16 cellular contexts compared by ENCODE assay signal in the genomic region with DNA sequence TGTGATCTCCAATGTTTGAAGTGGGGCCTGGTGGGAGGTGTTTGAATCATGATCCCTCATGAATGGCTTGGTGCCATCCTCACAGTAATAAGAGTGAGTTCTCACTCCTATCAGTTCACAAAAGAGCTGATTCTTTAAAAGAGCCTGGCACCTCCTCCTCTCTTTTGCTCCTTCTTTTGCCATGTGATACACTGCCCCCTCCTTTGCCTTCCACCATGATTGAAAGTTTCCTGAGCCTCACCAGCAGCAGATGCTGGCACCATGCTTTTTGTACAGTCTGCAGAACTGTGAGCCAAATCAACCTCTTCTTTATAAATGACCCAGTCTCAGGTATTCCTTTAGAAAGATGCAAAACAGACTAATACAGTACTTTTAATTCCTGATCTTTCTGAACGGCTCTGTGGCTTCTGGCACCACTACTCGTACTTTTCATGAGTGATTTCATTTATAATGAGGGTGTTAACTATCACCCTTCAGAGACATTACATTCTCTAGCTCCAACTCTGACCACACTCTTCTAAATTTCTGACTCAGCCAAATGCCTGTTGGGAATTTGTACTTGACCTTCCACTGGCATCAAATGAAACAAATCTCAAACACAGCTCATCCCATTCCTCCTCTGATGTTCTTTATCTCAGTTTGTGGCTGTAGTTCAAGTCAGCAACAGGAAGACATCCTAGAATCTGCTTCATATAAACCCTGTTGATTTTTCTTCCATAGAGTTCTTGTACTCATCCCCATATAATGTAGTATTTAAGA. TPM values are rescaled to one million over a fixed set of nuclear protein-coding genes. Genes with fewer than 3 reads are reported as not detected.
A peak's percentile ranks its signal among the peaks of the same experiment; 100 is the strongest.
DNase-seq lines count a peak whose midpoint lies in the region; ATAC-seq and TF ChIP-seq lines count a peak whose summit lies in the region.
"Had no signal": no experiment of that assay in that cellular context is flagged by ENCODE, and none has a peak within 500 bp of the region (broad histone marks: within the 10 kb centered on the region; RNA-seq: fewer than 3 reads in every experiment).

No MANE protein-coding gene starts in this region.

- H3K4me1 ChIP-seq in upper lobe of right lung, result peaks cover 22% of the 10 kb centered on the region

- H3K27ac Mint-ChIP-seq in activated CD4-positive, alpha-beta T cell treated with anti-CD3 and anti-CD28 coated beads for 36 hours, result peak overlapping the region; percentile 21

- no peaks in the 10 kb centered on the region for H3K9me3 Mint-ChIP-seq in activated CD4-positive, alpha-beta T cell treated with anti-CD3 and anti-CD28 coated beads for 36 hours (ENCODE audit: low read depth)

- CTCF ChIA-PET in activated CD4-positive, alpha-beta T cell treated with anti-CD3 and anti-CD28 coated beads for 36 hours (lab: Charles Lee), result interaction anchor here (1.6 kb wide), 1 partner anchor 23 kb away, joined by 3 read pairs; no protein-coding TSS in a partner anchor

- H3K27ac ChIP-seq in upper lobe of right lung, result no peak overlapping the region
- H3K27ac ChIP-seq: A549, ovary, RWPE1 had no signal

- peaks cover 30% of the 10 kb centered on the region for H3K4me1 Mint-ChIP-seq in activated CD4-positive, alpha-beta T cell treated with anti-CD3 and anti-CD28 coated beads for 36 hours

- peaks cover 37% of the 10 kb centered on the region for H3K36me3 ChIP-seq in upper lobe of right lung
- H3K36me3 ChIP-seq: ovary had no signal

- no peak overlapping the region for H3K4me3 Mint-ChIP-seq in activated CD4-positive, alpha-beta T cell treated with anti-CD3 and anti-CD28 coated beads for 36 hours

- no peaks in the 10 kb centered on the region for H3K27me3 ChIP-seq in upper lobe of right lung
- H3K27me3 ChIP-seq: ovary had no signal

- POLR2A ChIA-PET in activated CD4-positive, alpha-beta T cell treated with anti-CD3 and anti-CD28 coated beads for 36 hours (lab: Charles Lee), result no interaction called here

- intact Hi-C loops in activated CD4-positive, alpha-beta T cell treated with anti-CD3 and anti-CD28 coated beads for 36 hours (cut with DNase I, micrococcal nuclease), result no loop called here
- intact Hi-C loops in upper lobe of right lung (cut with DNase I), result no loop called here

- no peaks in the 10 kb centered on the region for H3K27me3 Mint-ChIP-seq in activated CD4-positive, alpha-beta T cell treated with anti-CD3 and anti-CD28 coated beads for 36 hours

- ATAC-seq in activated CD4-positive, alpha-beta T cell treated with anti-CD3 and anti-CD28 coated beads for 36 hours, result no peak
- ATAC-seq in upper lobe of right lung, result no peak
- no peak for ATAC-seq in HG03520 (IDR thresholded peaks at IDR 0.05; ENCODE audit: unreplicated experiment)
- ATAC-seq: A549 had no signal

- H3K4me3 ChIP-seq in foreskin fibroblast (ENCODE audit: low read depth in 1 of 2, low read length in 2 of 2), result no peak overlapping the region
- H3K4me3 ChIP-seq in upper lobe of right lung, result no peak overlapping the region
- H3K4me3 ChIP-seq: A549, ovary had no signal

- no peak for DNase-seq in activated CD4-positive, alpha-beta T cell treated with anti-CD3 and anti-CD28 coated beads for 36 hours
- no peak for DNase-seq in activated CD4-positive, alpha-beta T cell treated with anti-CD3 and anti-CD28 coated beads, Interleukin-2, amount 50 U/mL, for 1 hour
- peak; percentile 38 for DNase-seq in SK-MEL-5 (ENCODE audit: low read depth, low spot score)
- DNase-seq in foreskin fibroblast, result peak; percentile 31 to 56
- DNase-seq in stromal cell of bone marrow (ENCODE audit: low read depth), result peak; percentile 51
- no peak for DNase-seq in upper lobe of right lung
- no peak for DNase-seq in stimulated activated CD4-positive, alpha-beta T cell treated with anti-CD3 and anti-CD28 coated beads, Interleukin-4, amount 100 ng/mL, for 24 hours
- DNase-seq: effector memory CD4-positive, alpha-beta T cell; midbrain; NCI-H2081 treated with DMSO at 0.1 percent for 48 hours; NCI-H774; ovary; T-helper 1 cell had no signal

- H3K9me3 ChIP-seq in upper lobe of right lung, result no peaks in the 10 kb centered on the region
- H3K9me3 ChIP-seq: A549, ovary had no signal

- in situ Hi-C loops in SK-MEL-5 (cut with HindIII; ENCODE audit: low pct_unique_long_range_greater_than_20kb, low sequenced_read_pairs), result no loop called here

- TF ChIP-seq CTCF in foreskin fibroblast (IDR thresholded peaks at IDR 0.05; ENCODE audit: low read depth, low read length), result no peak
- no peak for TF ChIP-seq CTCF in upper lobe of right lung (IDR thresholded peaks at IDR 0.05)

- H3K36me3 Mint-ChIP-seq in activated CD4-positive, alpha-beta T cell treated with anti-CD3 and anti-CD28 coated beads for 36 hours (ENCODE audit: low read depth), result peaks cover 33% of the 10 kb centered on the region

RNA-seq across cellular contexts. Expression of a gene that starts 4.2 kb away (rescaled TPM):
- 10 to 100 TPM; 27.3 to 40.3 TPM for total RNA-seq in activated CD4-positive, alpha-beta T cell treated with anti-CD3 and anti-CD28 coated beads for 36 hours
- 42.2 and 43.4 TPM in 2 replicates for total RNA-seq in SK-MEL-5 (2014; rRNA removed; shearing (Covaris generic))
- polyA plus RNA-seq in SK-MEL-5 (2015; cell fraction: cytosol; rRNA removed), result 26.1 and 31.1 TPM in 2 replicates
- polyA plus RNA-seq in SK-MEL-5 (2015; cell fraction: nucleus; rRNA removed), result 16.0 and 19.2 TPM in 2 replicates
- 36.8 TPM for total RNA-seq in upper lobe of right lung

RNA-seq across cellular contexts. Expression of a gene that starts 24.9 kb away (rescaled TPM):
- 10 to 100 TPM; 20.3 to 24.1 TPM for total RNA-seq in activated CD4-positive, alpha-beta T cell treated with anti-CD3 and anti-CD28 coated beads for 36 hours
- 42.5 and 57.6 TPM in 2 replicates for total RNA-seq in SK-MEL-5 (2014; rRNA removed; shearing (Covaris generic))
- polyA plus RNA-seq in SK-MEL-5 (2015; cell fraction: cytosol; rRNA removed), result 23.8 and 29.3 TPM in 2 replicates
- 9.7 and 26.0 TPM in 2 replicates for polyA plus RNA-seq in SK-MEL-5 (2015; cell fraction: nucleus; rRNA removed)
- total RNA-seq in upper lobe of right lung, result 7.7 TPM

RNA-seq across cellular contexts. Expression of a gene that starts 25.8 kb away (rescaled TPM):
- total RNA-seq in activated CD4-positive, alpha-beta T cell treated with anti-CD3 and anti-CD28 coated beads for 36 hours, result under 1 TPM; 0.60 to 0.80 TPM
- 0.48 and 0.71 TPM in 2 replicates for total RNA-seq in SK-MEL-5 (2014; rRNA removed; shearing (Covaris generic))
- polyA plus RNA-seq in SK-MEL-5 (2015; cell fraction: cytosol; rRNA removed), result 0.10 and 0.17 TPM in 2 replicates
- 2.1 and 3.0 TPM in 2 replicates for polyA plus RNA-seq in SK-MEL-5 (2015; cell fraction: nucleus; rRNA removed)
- total RNA-seq in upper lobe of right lung, result 0.72 TPM

RNA-seq across cellular contexts. Expression of a gene that starts 50.0 kb away (rescaled TPM):
- under 1 TPM; 0.34 to 0.40 TPM for total RNA-seq in activated CD4-positive, alpha-beta T cell treated with anti-CD3 and anti-CD28 coated beads for 36 hours
- total RNA-seq in SK-MEL-5 (2014; rRNA removed; shearing (Covaris generic)), result 0.92 and 2.7 TPM in 2 replicates
- 0.42 and 2.0 TPM in 2 replicates for polyA plus RNA-seq in SK-MEL-5 (2015; cell fraction: cytosol; rRNA removed)
- polyA plus RNA-seq in SK-MEL-5 (2015; cell fraction: nucleus; rRNA removed), result 0.76 and 6.4 TPM in 2 replicates
- total RNA-seq in upper lobe of right lung, result 0.75 TPM

Comparison
In these comparisons a context has a peak if more than half of its experiments do, and no peak if none do; other contexts are left out.
1. DNase-seq: peak in SK-MEL-5 (single experiment), foreskin fibroblast (2 of 2) and stromal cell of bone marrow (single experiment); none in activated CD4-positive, alpha-beta T cell treated with anti-CD3 and anti-CD28 coated beads for 36 hours (single experiment), activated CD4-positive, alpha-beta T cell treated with anti-CD3 and anti-CD28 coated beads, Interleukin-2, amount 50 U/mL, for 1 hour (single experiment), upper lobe of right lung (single experiment) and stimulated activated CD4-positive, alpha-beta T cell treated with anti-CD3 and anti-CD28 coated beads, Interleukin-4, amount 100 ng/mL, for 24 hours (single experiment).